1 cellular context compared by ENCODE assay signal in the genomic region with DNA sequence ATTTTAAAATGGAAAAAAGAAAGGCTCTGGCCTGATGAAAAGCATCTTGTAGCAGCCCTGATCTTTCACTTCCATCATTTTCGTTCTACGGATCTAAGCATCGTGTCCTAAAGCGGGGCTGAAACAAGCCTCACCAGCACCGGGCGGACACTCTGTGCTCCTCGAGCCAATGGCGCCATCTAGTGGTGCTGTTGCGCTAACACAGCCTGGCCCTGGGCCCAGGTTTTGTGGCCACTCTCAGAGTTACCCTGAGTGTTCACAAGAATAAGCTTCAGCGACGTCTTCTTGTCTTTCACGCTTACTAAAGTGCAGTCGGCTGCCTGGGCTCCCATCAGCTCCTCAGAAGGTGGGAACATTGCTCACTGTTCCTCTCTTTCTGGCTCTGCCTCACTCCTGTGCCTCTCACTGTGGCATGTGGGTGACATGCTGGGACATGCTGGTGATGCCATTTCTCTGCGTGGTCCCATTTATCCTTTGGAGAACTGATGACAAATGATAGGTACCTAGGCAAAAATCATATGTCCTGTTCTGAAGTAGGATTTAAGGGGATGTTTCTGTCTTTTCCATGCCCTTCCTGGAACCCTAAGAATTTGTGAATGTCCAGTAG.
TF ChIP-seq lines count a peak whose summit lies in the region.

No MANE protein-coding gene starts in this region.

TF ChIP-seq in endothelial cell of umbilical vein, 7 proteins besides CTCF, POLR2A, EP300 and RAD21 (continued from another document):
- TF ChIP-seq POLR2AphosphoS5 (IDR thresholded peaks at IDR 0.05; ENCODE audit: insufficient read depth, low read depth, low read length) (no peak), GATA2 (IDR thresholded peaks at IDR 0.05; ENCODE audit: insufficient read depth, insufficient read length, low read depth, low read length) (no peak), EZH2 (IDR thresholded peaks at IDR 0.05; ENCODE audit: borderline replicate concordance, low read depth, low read length, severe bottlenecking) (no peak)
TF ChIP-seq in endothelial cell of umbilical vein: peak in this region for 0.
